Comparison of ENCODE assay signal across 9 cellular contexts in genomic region chr3:32816439-32817194, GRCh38. TPM values are rescaled to one million over a fixed set of nuclear protein-coding genes. Genes with fewer than 3 reads are reported as not detected.
DNase-seq lines count a peak whose midpoint lies in the region; ATAC-seq and TF ChIP-seq lines count a peak whose summit lies in the region.
"Had no signal": no experiment of that assay in that cellular context is flagged by ENCODE, and none has a peak within 500 bp of the region (broad histone marks: within the 10 kb centered on the region; RNA-seq: fewer than 3 reads in every experiment).

No MANE protein-coding gene starts in this region.

- peak overlapping the region; percentile 63 for H3K4me3 Mint-ChIP-seq in activated CD4-positive, alpha-beta T cell treated with anti-CD3 and anti-CD28 coated beads, Interleukin-2, amount 10 ng/mL, durations not matched to agents 7 days and 5 days
- peak overlapping the region; percentile 51 for H3K4me3 Mint-ChIP-seq in natural killer cell treated with Interleukin-12 subunit alpha and Interleukin-12 subunit beta and Interleukin-15 and Interleukin-18, amount 100 ng/mL, for 72 hours

- H3K27me3 Mint-ChIP-seq in activated CD4-positive, alpha-beta T cell treated with anti-CD3 and anti-CD28 coated beads, Interleukin-2, amount 10 ng/mL, durations not matched to agents 7 days and 5 days = peaks cover 66% of the 10 kb centered on the region
- peaks cover 28 to 45% of the 10 kb centered on the region in 2 donors for H3K27me3 Mint-ChIP-seq in natural killer cell treated with Interleukin-12 subunit alpha and Interleukin-12 subunit beta and Interleukin-15 and Interleukin-18, amount 100 ng/mL, for 72 hours

- CTCF ChIA-PET in activated CD4-positive, alpha-beta T cell treated with anti-CD3 and anti-CD28 coated beads, Interleukin-2, amount 10 ng/mL, durations not matched to agents 7 days and 5 days (lab: Charles Lee) = no interaction called here

- H3K36me3 Mint-ChIP-seq in activated CD4-positive, alpha-beta T cell treated with anti-CD3 and anti-CD28 coated beads, Interleukin-2, amount 10 ng/mL, durations not matched to agents 7 days and 5 days (ENCODE audit: low read depth) = no peaks in the 10 kb centered on the region
- no peaks in the 10 kb centered on the region for H3K36me3 Mint-ChIP-seq in natural killer cell treated with Interleukin-12 subunit alpha and Interleukin-12 subunit beta and Interleukin-15 and Interleukin-18, amount 100 ng/mL, for 72 hours

- H3K9me3 Mint-ChIP-seq in activated CD4-positive, alpha-beta T cell treated with anti-CD3 and anti-CD28 coated beads, Interleukin-2, amount 10 ng/mL, durations not matched to agents 7 days and 5 days = no peaks in the 10 kb centered on the region
- H3K9me3 Mint-ChIP-seq in natural killer cell treated with Interleukin-12 subunit alpha and Interleukin-12 subunit beta and Interleukin-15 and Interleukin-18, amount 100 ng/mL, for 72 hours = no peaks in the 10 kb centered on the region

- H3K27ac Mint-ChIP-seq in activated CD4-positive, alpha-beta T cell treated with anti-CD3 and anti-CD28 coated beads, Interleukin-2, amount 10 ng/mL, durations not matched to agents 7 days and 5 days = no peak overlapping the region
- no peak overlapping the region for H3K27ac Mint-ChIP-seq in natural killer cell treated with Interleukin-12 subunit alpha and Interleukin-12 subunit beta and Interleukin-15 and Interleukin-18, amount 100 ng/mL, for 72 hours

- POLR2A ChIA-PET in activated CD4-positive, alpha-beta T cell treated with anti-CD3 and anti-CD28 coated beads, Interleukin-2, amount 10 ng/mL, durations not matched to agents 7 days and 5 days (lab: Charles Lee) = interaction anchor here (0.7 kb wide), 1 partner anchor 285 kb away, joined by 3 read pairs; no protein-coding TSS in a partner anchor

- no peak for TF ChIP-seq POLR2A in erythroblast (IDR thresholded peaks at IDR 0.05; ENCODE audit: low read length)

- DNase-seq in activated CD4-positive, alpha-beta T cell treated with anti-CD3 and anti-CD28 coated beads, Interleukin-2, amount 10 ng/mL, durations not matched to agents 7 days and 5 days = peak; percentile 9
- DNase-seq in activated CD4-positive, alpha-beta T cell treated with anti-CD3 and anti-CD28 coated beads for 4 hours = no peak
- DNase-seq in SK-N-DZ (ENCODE audit: low spot score) (peak; percentile 70), erythroblast (lab: John Stamatoyannopoulos, UW) (peak; percentile 44 to 52), hippocampal formation (lab: John Stamatoyannopoulos, UW) (no peak), NCI-H345 (lab: John Stamatoyannopoulos, UW) (no peak)
- DNase-seq in natural killer cell treated with Interleukin-12 subunit alpha and Interleukin-12 subunit beta and Interleukin-15 and Interleukin-18, amount 100 ng/mL, for 72 hours (ENCODE audit: low spot score) = no peak

- peaks cover 32% of the 10 kb centered on the region for H3K4me1 Mint-ChIP-seq in activated CD4-positive, alpha-beta T cell treated with anti-CD3 and anti-CD28 coated beads, Interleukin-2, amount 10 ng/mL, durations not matched to agents 7 days and 5 days
- H3K4me1 Mint-ChIP-seq in natural killer cell treated with Interleukin-12 subunit alpha and Interleukin-12 subunit beta and Interleukin-15 and Interleukin-18, amount 100 ng/mL, for 72 hours (ENCODE audit: low read depth in 2 of 2) = peaks cover 5 to 6% of the 10 kb centered on the region in 2 donors

- ATAC-seq in natural killer cell treated with Interleukin-12 subunit alpha and Interleukin-12 subunit beta and Interleukin-15 and Interleukin-18, amount 100 ng/mL, for 72 hours = peak; percentile 16 to 45
- ATAC-seq in GM21717 (IDR thresholded peaks at IDR 0.05; ENCODE audit: unreplicated experiment) = no peak

RNA-seq across cellular contexts. Expression of gene TRIM71, which starts 1.2 kb away (rescaled TPM):
- total RNA-seq in activated CD4-positive, alpha-beta T cell treated with anti-CD3 and anti-CD28 coated beads, Interleukin-2, amount 10 ng/mL, durations not matched to agents 7 days and 5 days = not detected
- polyA plus RNA-seq in SK-N-DZ (2014; cell fraction: cytosol; rRNA removed) = 3.0 and 3.1 TPM in 2 replicates
- 1.8 and 2.2 TPM in 2 replicates for polyA plus RNA-seq in SK-N-DZ (2014; cell fraction: nucleus; rRNA removed)
- total RNA-seq in natural killer cell treated with Interleukin-12 subunit alpha and Interleukin-12 subunit beta and Interleukin-15 and Interleukin-18, amount 100 ng/mL, for 72 hours = not detected
- polyA plus RNA-seq: adrenal gland had no signal

Comparison
In these comparisons a context has a peak if more than half of its experiments do, and no peak if none do; other contexts are left out.
1. DNase-seq: peak in activated CD4-positive, alpha-beta T cell treated with anti-CD3 and anti-CD28 coated beads, Interleukin-2, amount 10 ng/mL, durations not matched to agents 7 days and 5 days (single experiment), SK-N-DZ (single experiment) and erythroblast (2 of 2); none in activated CD4-positive, alpha-beta T cell treated with anti-CD3 and anti-CD28 coated beads for 4 hours (0 of 2), natural killer cell treated with Interleukin-12 subunit alpha and Interleukin-12 subunit beta and Interleukin-15 and Interleukin-18, amount 100 ng/mL, for 72 hours (single experiment), hippocampal formation (0 of 2) and NCI-H345 (single experiment).